18 cellular contexts compared by ENCODE assay signal in genomic region chr1:17585266-17585987, GRCh38. TPM values are rescaled to one million over a fixed set of nuclear protein-coding genes. Genes with fewer than 3 reads are reported as not detected.
A peak's percentile ranks its signal among the peaks of the same experiment; 100 is the strongest.
DNase-seq lines count a peak whose midpoint lies in the region; ATAC-seq and TF ChIP-seq lines count a peak whose summit lies in the region.
"Had no signal": no experiment of that assay in that cellular context is flagged by ENCODE, and none has a peak within 500 bp of the region (broad histone marks: within the 10 kb centered on the region; RNA-seq: fewer than 3 reads in every experiment).

No MANE protein-coding gene starts in this region.

- H3K9ac ChIP-seq in mesendoderm (ENCODE audit: low read length), result no peak overlapping the region

- no peak overlapping the region for H2AK5ac ChIP-seq in mesendoderm (ENCODE audit: low read length)

- H3K36me3 ChIP-seq in mesendoderm (ENCODE audit: control insufficient read depth, insufficient read depth, low read length) (no peaks in the 10 kb centered on the region), tibial nerve (peaks cover 0 to 4% (median 0%) of the 10 kb centered on the region in 3 donors), heart right ventricle (peaks cover 0 to 8% (median 0%) of the 10 kb centered on the region in 9 donors)

- H3K27ac ChIP-seq in mesendoderm (ENCODE audit: low read depth, low read length) (no peak overlapping the region), tibial nerve (peak overlapping the region in 3 of 4 donors; percentile 10 to 83 (median 81)), heart right ventricle (peak overlapping the region in 3 of 10 donors; percentile 3 to 88 (median 88))
- H3K27ac ChIP-seq: PC-9 had no signal

- peaks cover 12% of the 10 kb centered on the region for H3K79me2 ChIP-seq in mesendoderm (ENCODE audit: control insufficient read depth, insufficient read depth, low read length)

- TF ChIP-seq CTCF in chondrocyte (IDR thresholded peaks at IDR 0.05) (no peak), tibial nerve (IDR thresholded peaks at IDR 0.05) (no peak), heart right ventricle (IDR thresholded peaks at IDR 0.05) (no peak)

- H3K23ac ChIP-seq in mesendoderm (ENCODE audit: low read length), result no peak overlapping the region

- H3K36me3 Mint-ChIP-seq in chondrocyte (ENCODE audit: low read depth), result peaks cover 4% of the 10 kb centered on the region
- H3K36me3 Mint-ChIP-seq: immature natural killer cell had no signal

- peak overlapping the region; percentile 98 for H3K27ac Mint-ChIP-seq in chondrocyte (ENCODE audit: unreplicated experiment)
- H3K27ac Mint-ChIP-seq: immature natural killer cell had no signal

- no peaks in the 10 kb centered on the region for H3K27me3 Mint-ChIP-seq in chondrocyte (ENCODE audit: low read depth)

- no peak overlapping the region for H4K8ac ChIP-seq in mesendoderm (ENCODE audit: low read depth, low read length)

- no peak overlapping the region for H3K4ac ChIP-seq in mesendoderm (ENCODE audit: low read depth, low read length)

- H2BK15ac ChIP-seq in mesendoderm (replicated peaks; ENCODE audit: low read depth), result no peak overlapping the region

- TF ChIP-seq EP300 in tibial nerve (IDR thresholded peaks at IDR 0.05), result no peak

- no peak overlapping the region for H3K4me3 Mint-ChIP-seq in chondrocyte (ENCODE audit: unreplicated experiment)
- H3K4me3 Mint-ChIP-seq: immature natural killer cell had no signal

- H3K4me3 ChIP-seq in mesendoderm (ENCODE audit: low read length) (no peak overlapping the region), tibial nerve (no peak overlapping the region), heart right ventricle (no peak overlapping the region)
- H3K4me3 ChIP-seq: PC-9 had no signal

- DNase-seq in NCI-H524 (lab: John Stamatoyannopoulos, UW) (peak; percentile 75 to 91), chondrocyte (ENCODE audit: low spot score) (no peak), mesendoderm (no peak), tibial nerve (ENCODE audit: low spot score in 2 of 2) (no peak), DMS153 treated with DMSO at 0.1 percent for 48 hours (lab: John Stamatoyannopoulos, UW; ENCODE audit: unreplicated experiment) (no peak), NCI-H2029 (lab: John Stamatoyannopoulos, UW) (no peak), NCI-H1694 (lab: John Stamatoyannopoulos, UW) (no peak), heart right ventricle (no peak)
- DNase-seq: activated naive CD4-positive, alpha-beta T cell; activated T-cell treated with anti-CD3 and anti-CD28 coated beads for 4 hours; AML-193; dermis blood vessel endothelial cell; erythroblast; immature natural killer cell; NCI-H1048; NCI-H526 treated with DMSO at 0.1 percent for 48 hours; PC-9; retina had no signal

- H3K4me1 ChIP-seq in mesendoderm (ENCODE audit: control insufficient read depth, low read depth, low read length) (peaks cover 37% of the 10 kb centered on the region), tibial nerve (peaks cover 0 to 64% (median 27%) of the 10 kb centered on the region in 4 donors), heart right ventricle (peaks cover 18 to 51% (median 40%) of the 10 kb centered on the region in 9 donors)

- peaks cover 69% of the 10 kb centered on the region for H3K4me1 Mint-ChIP-seq in chondrocyte (ENCODE audit: low read depth)
- H3K4me1 Mint-ChIP-seq: immature natural killer cell had no signal

- H2BK120ac ChIP-seq in mesendoderm (ENCODE audit: low read depth, low read length), result no peak overlapping the region

- no CpG with 5 or more reads among the region's 9 CpGs for WGBS in mesendoderm (ENCODE audit: extremely low coverage, insufficient coverage, low lambda C conversion rate)
- WGBS in tibial nerve, 2 donors, result 76 to 88% methylated on average over 9 of the region's 9 CpGs
- 84 to 86% methylated on average over 9 of the region's 9 CpGs for WGBS in heart right ventricle, 2 donors

- H3K9me3 ChIP-seq in tibial nerve (no peaks in the 10 kb centered on the region), heart right ventricle (no peaks in the 10 kb centered on the region)

- no peak for ATAC-seq in heart right ventricle

- no peaks in the 10 kb centered on the region for H3K9me3 Mint-ChIP-seq in chondrocyte (ENCODE audit: low read depth)
- H3K9me3 Mint-ChIP-seq: immature natural killer cell had no signal

- peak overlapping the region; percentile 51 for H3K56ac ChIP-seq in mesendoderm (ENCODE audit: low read length)

- no peaks in the 10 kb centered on the region for H3K27me3 ChIP-seq in mesendoderm (ENCODE audit: insufficient read depth, low read length, poor library complexity)
- no peaks in the 10 kb centered on the region for H3K27me3 ChIP-seq in tibial nerve
- H3K27me3 ChIP-seq in heart right ventricle, result no peaks in the 10 kb centered on the region

- no peak overlapping the region for H3K4me2 ChIP-seq in mesendoderm (ENCODE audit: low read length)
- H3K4me2 ChIP-seq: PC-9 had no signal

- intact Hi-C loops in heart right ventricle (cut with DNase I), result loop anchor here in 2 of 10 donors (5.0 kb wide), 2 partner anchors 48 to 53 kb away; partner anchors contain the start of gene ARHGEF10L (in 1 of the 2)

- no peak overlapping the region for H3K18ac ChIP-seq in mesendoderm (ENCODE audit: low read length)

- peaks cover 16% of the 10 kb centered on the region for H3K79me1 ChIP-seq in mesendoderm (ENCODE audit: low read length)

- H4K5ac ChIP-seq in mesendoderm (ENCODE audit: low read length), result no peak overlapping the region

- TF ChIP-seq POLR2A in tibial nerve (IDR thresholded peaks at IDR 0.05), result no peak

- no peak overlapping the region for H2BK5ac ChIP-seq in mesendoderm (ENCODE audit: low read length)

RNA-seq across cellular contexts. Expression of gene ARHGEF10L, which starts 45.9 kb away (rescaled TPM):
- total RNA-seq in chondrocyte, result 27.3 to 40.6 TPM (median 40.0 TPM) in 3 replicates
- polyA plus RNA-seq in mesendoderm (2013, experiment 1 of 2), result 7.9 TPM
- polyA plus RNA-seq in mesendoderm (2013, experiment 2 of 2), result 7.7 TPM
- 10 to 100 TPM; 38.5 to 73.8 (median 41.7) TPM for total RNA-seq in tibial nerve
- 10 to 100 TPM; 45.4 to 65.0 (median 49.4) TPM for total RNA-seq in heart right ventricle
- 10 to 100 TPM; 52.8 to 68.4 TPM for polyA plus RNA-seq in heart right ventricle

Comparison
In these comparisons a context has a peak if more than half of its experiments do, and no peak if none do; other contexts are left out.
1. DNase-seq: peak in NCI-H524 (2 of 2); none in chondrocyte (single experiment), mesendoderm (single experiment), tibial nerve (0 of 2), DMS153 treated with DMSO at 0.1 percent for 48 hours (single experiment), NCI-H2029 (single experiment), NCI-H1694 (single experiment) and heart right ventricle (0 of 2).